In genomic region chr2:30363406-30363805, GRCh38 we compare ENCODE assay signal across 16 cellular contexts.
A peak's percentile ranks its signal among the peaks of the same experiment; 100 is the strongest.
DNase-seq lines count a peak whose midpoint lies in the region; ATAC-seq lines count a peak whose summit lies in the region.
"Had no signal": no experiment of that assay in that cellular context is flagged by ENCODE, and none has a peak within 500 bp of the region (broad histone marks: within the 10 kb centered on the region; RNA-seq: fewer than 3 reads in every experiment).

No MANE protein-coding gene starts in this region.

- peak overlapping the region; percentile 2 for H3K27ac Mint-ChIP-seq in activated CD4-positive, alpha-beta T cell treated with anti-CD3 and anti-CD28 coated beads, Interleukin-2, amount 10 ng/mL, durations not matched to agents 24 days and 14 days
- H3K27ac Mint-ChIP-seq in activated naive CD8-positive, alpha-beta T cell treated with anti-CD3 and anti-CD28 coated beads, Interleukin-2, amount 10 ng/mL, durations not matched to agents 7 days and 5 days: peak overlapping the region; percentile 5
- H3K27ac Mint-ChIP-seq in immature natural killer cell: peak overlapping the region in 4 of 6 donors; percentile 1 to 63 (median 39)

- WGBS in aorta, 2 donors: 92 to 93% methylated on average over 3 of the region's 3 CpGs

- peaks cover 5 to 7% of the 10 kb centered on the region in 2 donors for H3K4me1 ChIP-seq in aorta (ENCODE audit: control insufficient read depth in 1 of 2, insufficient read depth in 2 of 2, low read length in 2 of 2)

- no peaks in the 10 kb centered on the region for H3K36me3 Mint-ChIP-seq in activated CD4-positive, alpha-beta T cell treated with anti-CD3 and anti-CD28 coated beads, Interleukin-2, amount 10 ng/mL, durations not matched to agents 24 days and 14 days (ENCODE audit: low read depth)
- no peaks in the 10 kb centered on the region for H3K36me3 Mint-ChIP-seq in activated naive CD8-positive, alpha-beta T cell treated with anti-CD3 and anti-CD28 coated beads, Interleukin-2, amount 10 ng/mL, durations not matched to agents 7 days and 5 days
- no peaks in the 10 kb centered on the region for H3K36me3 Mint-ChIP-seq in immature natural killer cell
- H3K36me3 Mint-ChIP-seq: CD8-positive, alpha-beta memory T cell had no signal

- H3K4me3 ChIP-seq in aorta (ENCODE audit: low read length in 2 of 2): no peak overlapping the region

- peaks cover 44% of the 10 kb centered on the region for H3K4me1 Mint-ChIP-seq in activated CD4-positive, alpha-beta T cell treated with anti-CD3 and anti-CD28 coated beads, Interleukin-2, amount 10 ng/mL, durations not matched to agents 24 days and 14 days
- H3K4me1 Mint-ChIP-seq in activated naive CD8-positive, alpha-beta T cell treated with anti-CD3 and anti-CD28 coated beads, Interleukin-2, amount 10 ng/mL, durations not matched to agents 7 days and 5 days: peaks cover 32% of the 10 kb centered on the region
- H3K4me1 Mint-ChIP-seq in immature natural killer cell: peaks cover 45 to 49% of the 10 kb centered on the region in 2 donors

- H3K36me3 ChIP-seq in aorta (ENCODE audit: control insufficient read depth in 1 of 2, insufficient read depth in 2 of 2, low read length in 1 of 2): no peaks in the 10 kb centered on the region

- H3K9me3 ChIP-seq in aorta (ENCODE audit: control insufficient read depth, low read length): no peaks in the 10 kb centered on the region

- ATAC-seq in activated naive CD8-positive, alpha-beta T cell treated with anti-CD3 and anti-CD28 coated beads, Interleukin-2, amount 10 ng/mL, durations not matched to agents 7 days and 5 days (ENCODE audit: low read depth): no peak
- ATAC-seq in aorta (ENCODE audit: low FRiP score): no peak

- no peaks in the 10 kb centered on the region for H3K9me3 Mint-ChIP-seq in activated CD4-positive, alpha-beta T cell treated with anti-CD3 and anti-CD28 coated beads, Interleukin-2, amount 10 ng/mL, durations not matched to agents 24 days and 14 days
- no peaks in the 10 kb centered on the region for H3K9me3 Mint-ChIP-seq in activated naive CD8-positive, alpha-beta T cell treated with anti-CD3 and anti-CD28 coated beads, Interleukin-2, amount 10 ng/mL, durations not matched to agents 7 days and 5 days
- no peaks in the 10 kb centered on the region for H3K9me3 Mint-ChIP-seq in immature natural killer cell
- H3K9me3 Mint-ChIP-seq: CD8-positive, alpha-beta memory T cell had no signal

- no peaks in the 10 kb centered on the region for H3K27me3 Mint-ChIP-seq in activated CD4-positive, alpha-beta T cell treated with anti-CD3 and anti-CD28 coated beads, Interleukin-2, amount 10 ng/mL, durations not matched to agents 24 days and 14 days
- H3K27me3 Mint-ChIP-seq in activated naive CD8-positive, alpha-beta T cell treated with anti-CD3 and anti-CD28 coated beads, Interleukin-2, amount 10 ng/mL, durations not matched to agents 7 days and 5 days: no peaks in the 10 kb centered on the region
- H3K27me3 Mint-ChIP-seq in immature natural killer cell (ENCODE audit: low read depth in 3 of 3): peaks cover 0 to 2% (median 0%) of the 10 kb centered on the region in 3 donors
- H3K27me3 Mint-ChIP-seq: CD8-positive, alpha-beta memory T cell had no signal

- H3K27me3 ChIP-seq in aorta (ENCODE audit: control insufficient read depth in 1 of 2, insufficient read depth in 2 of 2, low read length in 1 of 2): no peaks in the 10 kb centered on the region

- no peak for DNase-seq in activated CD4-positive, alpha-beta T cell treated with anti-CD3 and anti-CD28 coated beads, Interleukin-2, amount 10 ng/mL, durations not matched to agents 24 days and 14 days
- no peak for DNase-seq in activated CD4-positive, alpha-beta T cell treated with anti-CD3 and anti-CD28 coated beads for 48 hours
- no peak for DNase-seq in activated naive CD8-positive, alpha-beta T cell treated with anti-CD3 and anti-CD28 coated beads, Interleukin-2, amount 10 ng/mL, durations not matched to agents 7 days and 5 days
- no peak for DNase-seq in immature natural killer cell
- no peak for DNase-seq in aorta
- no peak for DNase-seq in central memory CD4-positive, alpha-beta T cell
- no peak for DNase-seq in SHP77 treated with DMSO at 0.1 percent for 48 hours (lab: John Stamatoyannopoulos, UW)
- DNase-seq in activated naive CD4-positive, alpha-beta T cell treated with anti-CD3 and anti-CD28 coated beads, Interleukin-2, amount 50 U/mL, for 16 hours: no peak
- DNase-seq: CD8-positive, alpha-beta memory T cell; NCI-H1048; NCI-H146; NCI-H2081 treated with DMSO at 0.1 percent for 48 hours; NCI-H2227 treated with DMSO at 0.1 percent for 48 hours; NCI-H526 treated with DMSO at 0.1 percent for 48 hours had no signal

- peak overlapping the region; percentile 37 to 75 for H3K27ac ChIP-seq in aorta (ENCODE audit: low read depth in 1 of 2, low read length in 2 of 2)
- H3K27ac ChIP-seq: 22Rv1, RWPE1 had no signal

- POLR2A ChIA-PET in activated naive CD8-positive, alpha-beta T cell treated with anti-CD3 and anti-CD28 coated beads, Interleukin-2, amount 10 ng/mL, durations not matched to agents 7 days and 5 days (lab: Charles Lee): no interaction called here

- intact Hi-C loops in activated CD4-positive, alpha-beta T cell treated with anti-CD3 and anti-CD28 coated beads, Interleukin-2, amount 10 ng/mL, durations not matched to agents 24 days and 14 days (cut with micrococcal nuclease): no loop called here
- intact Hi-C loops in aorta (cut with DNase I): loop anchor here (5.0 to 10.0 kb wide), 3 partner anchors 59 to 331 kb away; partner anchors contain the start of gene LBH (in 1 of the 2)

- H3K4me3 Mint-ChIP-seq in activated CD4-positive, alpha-beta T cell treated with anti-CD3 and anti-CD28 coated beads, Interleukin-2, amount 10 ng/mL, durations not matched to agents 24 days and 14 days: no peak overlapping the region
- H3K4me3 Mint-ChIP-seq in activated naive CD8-positive, alpha-beta T cell treated with anti-CD3 and anti-CD28 coated beads, Interleukin-2, amount 10 ng/mL, durations not matched to agents 7 days and 5 days: no peak overlapping the region
- H3K4me3 Mint-ChIP-seq in immature natural killer cell: no peak overlapping the region
- H3K4me3 Mint-ChIP-seq: CD8-positive, alpha-beta memory T cell had no signal
